32 cellular contexts compared by ENCODE assay signal in genomic region chr11:130047141-130047540, GRCh38.
"Had no signal": no experiment of that assay in that cellular context is flagged by ENCODE, and none has a peak within 500 bp of the region (broad histone marks: within the 10 kb centered on the region; RNA-seq: fewer than 3 reads in every experiment).

No MANE protein-coding gene starts in this region.

- H3K4me1 Mint-ChIP-seq: activated naive CD4-positive, alpha-beta T cell treated with anti-CD3 and anti-CD28 coated beads, Interleukin-2, amount 10 ng/mL, durations not matched to agents 7 days and 5 days; activated naive CD8-positive, alpha-beta T cell treated with anti-CD3 and anti-CD28 coated beads, Interleukin-2, amount 10 ng/mL, durations not matched to agents 7 days and 5 days had no signal

- H3K27ac ChIP-seq: brain microvascular endothelial cell, coronary artery, dorsolateral prefrontal cortex, WERI-Rb-1 had no signal

- H3K9me3 Mint-ChIP-seq: activated B cell treated with CpG ODN at 0.5 μM for 24 hours; activated CD8-positive, alpha-beta T cell treated with anti-CD3 and anti-CD28 coated beads for 36 hours; activated naive CD4-positive, alpha-beta T cell treated with anti-CD3 and anti-CD28 coated beads, Interleukin-2, amount 10 ng/mL, durations not matched to agents 7 days and 5 days; activated naive CD4-positive, alpha-beta T cell treated with anti-CD3 and anti-CD28 coated beads, Interleukin-2, amount 50 U/mL, for 72 hours; activated naive CD8-positive, alpha-beta T cell treated with anti-CD3 and anti-CD28 coated beads, Interleukin-2, amount 10 ng/mL, durations not matched to agents 7 days and 5 days; activated T-cell treated with anti-CD3 and anti-CD28 coated beads, Interleukin-2, amount 50 U/mL, for 72 hours; central memory CD8-positive, alpha-beta T cell; dendritic cell treated with granulocyte-macrophage colony-stimulating factor and Interleukin-4, amounts not matched to agents 40 ng/mL and 50 ng/mL, for 4 days; T-helper 2 cell treated with Interferon-gamma antibody and Interleukin-4, amounts not matched to agents 5 μg/mL and 100 μg/mL, for 36 hours had no signal

- H3K4me3 Mint-ChIP-seq: activated B cell treated with CpG ODN at 0.5 μM for 24 hours; activated CD8-positive, alpha-beta T cell treated with anti-CD3 and anti-CD28 coated beads for 36 hours; activated naive CD4-positive, alpha-beta T cell treated with anti-CD3 and anti-CD28 coated beads, Interleukin-2, amount 10 ng/mL, durations not matched to agents 7 days and 5 days; activated naive CD8-positive, alpha-beta T cell treated with anti-CD3 and anti-CD28 coated beads, Interleukin-2, amount 10 ng/mL, durations not matched to agents 7 days and 5 days; activated T-cell treated with anti-CD3 and anti-CD28 coated beads, Interleukin-2, amount 50 U/mL, for 72 hours; central memory CD8-positive, alpha-beta T cell; dendritic cell treated with granulocyte-macrophage colony-stimulating factor and Interleukin-4, amounts not matched to agents 40 ng/mL and 50 ng/mL, for 4 days; endodermal cell; T-helper 17 cell; T-helper 2 cell treated with Interferon-gamma antibody and Interleukin-4, amounts not matched to agents 5 μg/mL and 100 μg/mL, for 36 hours had no signal

- H3K4me3 ChIP-seq: coronary artery, dorsolateral prefrontal cortex had no signal

- FAIRE-seq: astrocyte, bronchial epithelial cell, frontal cortex had no signal

- H3K36me3 Mint-ChIP-seq: activated naive CD4-positive, alpha-beta T cell treated with anti-CD3 and anti-CD28 coated beads, Interleukin-2, amount 10 ng/mL, durations not matched to agents 7 days and 5 days; activated naive CD4-positive, alpha-beta T cell treated with anti-CD3 and anti-CD28 coated beads, Interleukin-2, amount 50 U/mL, for 72 hours; activated naive CD8-positive, alpha-beta T cell treated with anti-CD3 and anti-CD28 coated beads, Interleukin-2, amount 10 ng/mL, durations not matched to agents 7 days and 5 days had no signal

- H3K36me3 ChIP-seq: brain microvascular endothelial cell, WERI-Rb-1 had no signal

- ATAC-seq: activated CD4-positive, CD25-positive, alpha-beta regulatory T cell treated with anti-CD3 and anti-CD28 coated beads, Interleukin-2, amount 50 U/mL, for 24 hours; activated CD8-positive, alpha-beta T cell treated with anti-CD3 and anti-CD28 coated beads for 36 hours; activated naive CD4-positive, alpha-beta T cell treated with anti-CD3 and anti-CD28 coated beads, Interleukin-2, amount 50 U/mL, for 72 hours; activated T-cell treated with anti-CD3 and anti-CD28 coated beads, Interleukin-2, amount 50 U/mL, for 72 hours; esophagus mucosa; T-helper 17 cell had no signal

- H3K27ac Mint-ChIP-seq: activated B cell treated with CpG ODN at 0.5 μM for 24 hours; activated CD8-positive, alpha-beta T cell treated with anti-CD3 and anti-CD28 coated beads for 36 hours; activated naive CD4-positive, alpha-beta T cell treated with anti-CD3 and anti-CD28 coated beads, Interleukin-2, amount 10 ng/mL, durations not matched to agents 7 days and 5 days; activated naive CD4-positive, alpha-beta T cell treated with anti-CD3 and anti-CD28 coated beads, Interleukin-2, amount 50 U/mL, for 72 hours; activated naive CD8-positive, alpha-beta T cell treated with anti-CD3 and anti-CD28 coated beads, Interleukin-2, amount 10 ng/mL, durations not matched to agents 7 days and 5 days; activated T-cell treated with anti-CD3 and anti-CD28 coated beads, Interleukin-2, amount 50 U/mL, for 72 hours; dendritic cell treated with granulocyte-macrophage colony-stimulating factor and Interleukin-4, amounts not matched to agents 40 ng/mL and 50 ng/mL, for 4 days; endodermal cell; T-helper 17 cell; T-helper 2 cell treated with Interferon-gamma antibody and Interleukin-4, amounts not matched to agents 5 μg/mL and 100 μg/mL, for 36 hours had no signal

- H3K27me3 ChIP-seq: brain microvascular endothelial cell, dorsolateral prefrontal cortex had no signal

- DNase-seq: activated B cell treated with CpG ODN at 0.5 μM for 24 hours; activated CD4-positive, alpha-beta T cell treated with anti-CD3 and anti-CD28 coated beads for 48 hours; activated CD4-positive, alpha-beta T cell treated with anti-CD3 and anti-CD28 coated beads, Interleukin-2, amount 50 U/mL, for 1 hour; activated CD4-positive, alpha-beta T cell treated with anti-CD3 and anti-CD28 coated beads, Interleukin-2, amount 50 U/mL, for 48 hours; activated CD8-positive, alpha-beta memory T cell treated with anti-CD3 and anti-CD28 coated beads for 24 hours; activated CD8-positive, alpha-beta T cell treated with anti-CD3 and anti-CD28 coated beads for 36 hours; activated gamma-delta T cell; activated naive CD4-positive, alpha-beta T cell; activated naive CD4-positive, alpha-beta T cell treated with anti-CD3 and anti-CD28 coated beads, Interleukin-2, amount 10 ng/mL, durations not matched to agents 7 days and 5 days; activated naive CD8-positive, alpha-beta T cell treated with anti-CD3 and anti-CD28 coated beads, Interleukin-2, amount 10 ng/mL, durations not matched to agents 7 days and 5 days; activated T-cell treated with anti-CD3 and anti-CD28 coated beads, Interleukin-2, amount 50 U/mL, for 1 hour; activated T-cell treated with anti-CD3 and anti-CD28 coated beads, Interleukin-2, amount 50 U/mL, for 72 hours; anterior cingulate cortex; brain microvascular endothelial cell; dorsolateral prefrontal cortex; effector memory CD4-positive, alpha-beta T cell; endodermal cell; head of caudate nucleus; T-helper 1 cell; T-helper 17 cell; T1000; WERI-Rb-1 had no signal
